ENCODE assay signal across 8 cellular contexts in the genomic region with DNA sequence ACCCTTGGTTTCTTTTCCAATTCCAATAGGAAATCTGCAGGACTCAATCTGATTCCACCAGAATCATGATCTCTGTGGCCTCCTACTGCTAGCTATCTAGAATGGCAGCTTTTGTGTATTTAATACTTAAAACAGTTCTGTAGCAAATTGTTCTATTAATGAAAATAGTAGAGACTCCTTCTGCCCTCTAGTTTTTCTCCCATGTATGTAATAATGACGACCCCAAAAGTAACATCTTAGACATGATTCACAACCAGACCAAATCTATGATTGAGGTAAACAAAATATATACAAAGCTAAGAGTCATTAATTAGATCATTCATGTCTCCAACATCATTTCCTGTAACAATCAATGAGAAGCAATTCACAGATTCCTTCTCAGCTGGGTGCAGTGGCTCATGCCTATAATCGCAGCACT.
DNase-seq lines count a peak whose midpoint lies in the region; ATAC-seq and TF ChIP-seq lines count a peak whose summit lies in the region.

No MANE protein-coding gene starts in this region.

- peaks cover 67% of the 10 kb centered on the region for H3F3A ChIP-seq in GM23248 (ENCODE audit: insufficient read depth)

- in situ Hi-C loops in GM23248 (cut with MboI): no loop called here

- no peak overlapping the region for H2AFZ ChIP-seq in GM23248

- H3K9ac ChIP-seq in GM23248: no peak overlapping the region

- H3K4me2 ChIP-seq in GM23248 (ENCODE audit: unreplicated experiment): no peak overlapping the region

- no peaks in the 10 kb centered on the region for H3K9me3 ChIP-seq in GM23248 (ENCODE audit: low read depth)
- no peaks in the 10 kb centered on the region for H3K9me3 ChIP-seq in ascending aorta
- no peaks in the 10 kb centered on the region for H3K9me3 ChIP-seq in lower lobe of right lung

- TF ChIP-seq CTCF in ascending aorta (IDR thresholded peaks at IDR 0.05): peak in 1 of 3 experiments; percentile 26
- TF ChIP-seq CTCF in lower lobe of right lung (IDR thresholded peaks at IDR 0.05): peak; percentile 14

- DNase-seq in AG08396 (ENCODE audit: low spot score) (peak; percentile 43), GM23248 (peak; percentile 76), ascending aorta (ENCODE audit: low spot score in 2 of 2) (no peak), lower lobe of right lung (no peak), DMS153 treated with DMSO at 0.1 percent for 48 hours (lab: John Stamatoyannopoulos, UW; ENCODE audit: unreplicated experiment) (no peak), medulla oblongata (ENCODE audit: extremely low spot score) (no peak), NCI-H2196 treated with DMSO at 0.1 percent for 48 hours (lab: John Stamatoyannopoulos, UW; ENCODE audit: unreplicated experiment) (no peak)

- H3K4me3 ChIP-seq in GM23248 (no peak overlapping the region), ascending aorta (no peak overlapping the region), lower lobe of right lung (no peak overlapping the region)

- no peak for ATAC-seq in lower lobe of right lung
- ATAC-seq in GM21529 (IDR thresholded peaks at IDR 0.05; ENCODE audit: unreplicated experiment): no peak

- H3K27ac ChIP-seq in GM23248 (peak overlapping the region; percentile 48), ascending aorta (peak overlapping the region; percentile 50 to 54), lower lobe of right lung (no peak overlapping the region)

- H3K27me3 ChIP-seq in GM23248 (replicated peaks; ENCODE audit: insufficient read depth) (no peaks in the 10 kb centered on the region), ascending aorta (no peaks in the 10 kb centered on the region), lower lobe of right lung (ENCODE audit: low read depth) (no peaks in the 10 kb centered on the region)

- H3K79me2 ChIP-seq in GM23248 (ENCODE audit: insufficient read depth): peaks cover 98% of the 10 kb centered on the region

- 29 to 44% methylated on average over 2 of the region's 2 CpGs for WGBS in GM23248 (ENCODE audit: low coverage in 1 of 2, low lambda C conversion rate in 2 of 2, missing lambda C conversion rate in 2 of 2), 2 experiments

- H3K36me3 ChIP-seq in GM23248 (ENCODE audit: low read depth) (peaks cover 11% of the 10 kb centered on the region; the same call in 1 of the 2 replicates), ascending aorta (no peaks in the 10 kb centered on the region), lower lobe of right lung (peaks cover 39% of the 10 kb centered on the region)

- peaks cover 7% of the 10 kb centered on the region; the same call in 1 of the 2 replicates for H4K20me1 ChIP-seq in GM23248 (ENCODE audit: insufficient read depth)

- H3K4me1 ChIP-seq in GM23248 (ENCODE audit: insufficient read depth) (peaks cover 63% of the 10 kb centered on the region), ascending aorta (peaks cover 0 to 40% of the 10 kb centered on the region in 2 donors), lower lobe of right lung (peaks cover 85% of the 10 kb centered on the region)

- no peaks in the 10 kb centered on the region for H3K9me2 ChIP-seq in GM23248 (ENCODE audit: insufficient read depth)

- intact Hi-C loops in ascending aorta (cut with DNase I) (no loop called here), lower lobe of right lung (cut with DNase I) (no loop called here)

Comparison
In these comparisons a context has a peak if more than half of its experiments do, and no peak if none do; other contexts are left out.
1. DNase-seq: peak in AG08396 (single experiment) and GM23248 (single experiment); none in ascending aorta (0 of 2), lower lobe of right lung (single experiment), DMS153 treated with DMSO at 0.1 percent for 48 hours (single experiment), medulla oblongata (single experiment) and NCI-H2196 treated with DMSO at 0.1 percent for 48 hours (single experiment).